1 cellular context compared by ENCODE assay signal in genomic region chr6:170157567-170158218, GRCh38.
TF ChIP-seq lines count a peak whose summit lies in the region.

No MANE protein-coding gene starts in this region.

TF ChIP-seq in SK-N-SH, 30 proteins besides CTCF, POLR2A, EP300 and RAD21 (continued from another document):
- no peak for TF ChIP-seq REST (IDR thresholded peaks at IDR 0.05; ENCODE audit: low read depth, low read length)
- TF ChIP-seq RCOR1 (IDR thresholded peaks at IDR 0.05; ENCODE audit: low read length): no peak
- TF ChIP-seq TEAD4 (IDR thresholded peaks at IDR 0.05; ENCODE audit: borderline replicate concordance, insufficient read depth): no peak
- TF ChIP-seq MAX (IDR thresholded peaks at IDR 0.05; ENCODE audit: low read depth): no peak
- TF ChIP-seq NFIC (IDR thresholded peaks at IDR 0.05; ENCODE audit: borderline replicate concordance): no peak
- no peak for TF ChIP-seq JUND (IDR thresholded peaks at IDR 0.05)
- TF ChIP-seq RFX5 (IDR thresholded peaks at IDR 0.05; ENCODE audit: low read length): no peak
- TF ChIP-seq ZBTB33 (IDR thresholded peaks at IDR 0.05; ENCODE audit: borderline replicate concordance, low read depth): no peak
- no peak for TF ChIP-seq GABPA (IDR thresholded peaks at IDR 0.05; ENCODE audit: low read depth)
